ENCODE assay signal across 27 cellular contexts in the genomic region with DNA sequence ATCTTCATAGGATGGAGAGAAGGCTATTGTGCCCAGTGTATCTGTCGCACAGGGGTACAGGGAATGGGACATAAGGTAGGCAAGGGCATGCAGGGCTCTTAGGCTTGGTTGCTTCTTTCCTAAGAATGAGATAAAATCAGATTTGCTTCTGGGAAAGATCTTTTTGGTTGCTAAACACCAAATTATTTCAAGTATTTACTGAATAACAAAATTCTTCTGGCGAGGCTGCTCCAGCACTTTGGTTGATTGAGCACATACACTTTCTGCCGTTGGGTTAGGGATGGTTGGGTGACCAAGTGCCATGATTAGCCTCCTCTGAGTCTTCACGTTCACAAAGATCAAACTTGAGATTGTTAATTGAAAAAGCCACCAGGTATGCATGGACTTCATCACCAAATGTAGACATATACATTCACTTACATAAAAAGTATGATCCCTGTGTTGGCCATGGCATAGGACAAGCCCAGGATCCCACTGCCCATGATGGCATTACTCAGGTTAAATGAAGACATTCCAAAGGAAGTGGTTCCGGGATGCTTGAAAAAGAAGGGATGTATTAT. TPM values are rescaled to one million over a fixed set of nuclear protein-coding genes. Genes with fewer than 3 reads are reported as not detected.
DNase-seq lines count a peak whose midpoint lies in the region; ATAC-seq and TF ChIP-seq lines count a peak whose summit lies in the region.
"Had no signal": no experiment of that assay in that cellular context is flagged by ENCODE, and none has a peak within 500 bp of the region (broad histone marks: within the 10 kb centered on the region; RNA-seq: fewer than 3 reads in every experiment).

No MANE protein-coding gene starts in this region.

- peak overlapping the region; percentile 99 for H2BK120ac ChIP-seq in IMR-90 (ENCODE audit: low read depth, low read length)

- POLR2A ChIA-PET in IMR-90 (lab: Charles Lee; ENCODE audit: unreplicated experiment), result no interaction called here

- dilution Hi-C loops in IMR-90 (cut with HindIII; ENCODE audit: low sequenced_read_pairs, unreplicated experiment), result no loop called here

- H2AK5ac ChIP-seq in IMR-90 (ENCODE audit: low read depth, low read length), result peak overlapping the region; percentile 99

- H3K4me3 ChIP-seq in IMR-90 (ENCODE audit: insufficient read depth, low read depth, low read length) (no peak overlapping the region), adipocyte (ENCODE audit: low read length) (no peak overlapping the region), fibroblast of lung (replicated peaks in 1 of 4; ENCODE audit: control extremely low read depth in 1 of 4, insufficient read depth in 1 of 4, low read depth in 3 of 4, low read length in 4 of 4) (no peak overlapping the region), gastrocnemius medialis (no peak overlapping the region)
- H3K4me3 ChIP-seq: adrenal gland, gastroesophageal sphincter, stomach, tibial artery had no signal

- no peaks in the 10 kb centered on the region; a peak in 2 of 4 replicates for H3K79me1 ChIP-seq in IMR-90 (ENCODE audit: low read depth in 1 of 2, low read length in 2 of 2)

- TF ChIP-seq POLR2A in IMR-90 (IDR thresholded peaks at IDR 0.05; ENCODE audit: low read depth, low read length) (no peak), gastrocnemius medialis (IDR thresholded peaks at IDR 0.05) (no peak)

- H2BK5ac ChIP-seq in IMR-90 (ENCODE audit: low read depth, low read length, poor library complexity, severe bottlenecking), result peak overlapping the region; percentile 95

- no peak overlapping the region for H3K9ac ChIP-seq in IMR-90 (ENCODE audit: low read depth, low read length)
- no peak overlapping the region for H3K9ac ChIP-seq in adipocyte (ENCODE audit: low read length)
- no peak overlapping the region for H3K9ac ChIP-seq in fibroblast of lung (ENCODE audit: insufficient read depth, low read length)

- H3K27ac ChIP-seq in IMR-90 (ENCODE audit: insufficient read depth, low read length), result peak overlapping the region; percentile 96
- peak overlapping the region; percentile 61 for H3K27ac ChIP-seq in fibroblast of lung (ENCODE audit: insufficient read depth, low read length)
- peak overlapping the region in 3 of 4 donors; percentile 43 to 90 (median 69) for H3K27ac ChIP-seq in gastrocnemius medialis
- H3K27ac ChIP-seq: adrenal gland, gastroesophageal sphincter, stomach, tibial artery had no signal

- H3K9me1 ChIP-seq in IMR-90 (ENCODE audit: insufficient read depth, low read length), result peaks cover 11% of the 10 kb centered on the region

- H3K9me3 ChIP-seq in IMR-90 (ENCODE audit: control insufficient read depth, insufficient read depth, low read length) (no peaks in the 10 kb centered on the region), adipocyte (ENCODE audit: control insufficient read depth, low read length) (no peaks in the 10 kb centered on the region), fibroblast of lung (ENCODE audit: control insufficient read depth, insufficient read depth, low read depth, low read length) (no peaks in the 10 kb centered on the region), gastrocnemius medialis (no peaks in the 10 kb centered on the region)
- H3K9me3 ChIP-seq: adrenal gland, gastroesophageal sphincter, stomach, tibial artery had no signal

- no peaks in the 10 kb centered on the region for H3K79me2 ChIP-seq in fibroblast of lung (ENCODE audit: control insufficient read depth, insufficient read depth, low read length)

- peak overlapping the region; percentile 99 for H3K23ac ChIP-seq in IMR-90 (ENCODE audit: low read depth, low read length)

- peak overlapping the region; percentile 99 for H4K91ac ChIP-seq in IMR-90 (ENCODE audit: insufficient read depth, low read depth, low read length)

- H4K20me1 ChIP-seq in IMR-90 (ENCODE audit: insufficient read depth, low read length) (no peaks in the 10 kb centered on the region), fibroblast of lung (ENCODE audit: control insufficient read depth, extremely low read depth, insufficient read depth, low read length) (no peaks in the 10 kb centered on the region)

- no TSS peak for BruUV-seq in IMR-90 (replicated peaks; lab: Mats Ljungman, UMichigan)

- peak overlapping the region; percentile 87; the same call in 1 of the 2 replicates for H3K56ac ChIP-seq in IMR-90 (ENCODE audit: extremely low read depth, insufficient read depth, low read length)

- no peak for TF ChIP-seq RAD21 in IMR-90 (IDR thresholded peaks at IDR 0.05; ENCODE audit: low read length)

- peak overlapping the region; percentile 99 for H3K14ac ChIP-seq in IMR-90 (replicated peaks; ENCODE audit: low read depth, low read length)

- TF ChIP-seq CTCF in IMR-90 (conservative IDR thresholded peaks at IDR 0.05; ENCODE audit: low read depth, low read length) (no peak), fibroblast of lung (conservative IDR thresholded peaks at IDR 0.05 in 1 of 2, IDR thresholded peaks at IDR 0.05 in 1 of 2; ENCODE audit: low read depth in 1 of 2, low read length in 2 of 2) (no peak), gastrocnemius medialis (IDR thresholded peaks at IDR 0.05 in 4 of 5, conservative IDR thresholded peaks at IDR 0.05 in 1 of 5) (no peak)

- peak overlapping the region; percentile 94 for H4K5ac ChIP-seq in IMR-90 (ENCODE audit: low read depth, low read length)

- peak overlapping the region; percentile 100 for H3K4ac ChIP-seq in IMR-90 (ENCODE audit: low read depth, low read length)

- peak overlapping the region; percentile 100 for H2BK20ac ChIP-seq in IMR-90 (ENCODE audit: low read depth, low read length)

- H3K27me3 ChIP-seq in IMR-90 (ENCODE audit: control insufficient read depth, insufficient read depth, low read length), result no peaks in the 10 kb centered on the region
- no peaks in the 10 kb centered on the region for H3K27me3 ChIP-seq in adipocyte (replicated peaks; ENCODE audit: control insufficient read depth, insufficient read depth, low read length)
- H3K27me3 ChIP-seq in fibroblast of lung (ENCODE audit: control insufficient read depth, insufficient read depth, low read length), result no peaks in the 10 kb centered on the region
- no peaks in the 10 kb centered on the region for H3K27me3 ChIP-seq in gastrocnemius medialis
- H3K27me3 ChIP-seq: adrenal gland, gastroesophageal sphincter, stomach, tibial artery had no signal

- intact Hi-C loops in IMR-90 (cut with micrococcal nuclease), result no loop called here
- intact Hi-C loops in gastrocnemius medialis (cut with DNase I; ENCODE audit: low total_unique reads), result no loop called here

- H2AFZ ChIP-seq in IMR-90 (replicated peaks; ENCODE audit: low read length, poor library complexity), result peak overlapping the region; percentile 48
- no peak overlapping the region for H2AFZ ChIP-seq in fibroblast of lung (ENCODE audit: low read length)

- DNase-seq in IMR-90 (no peak), adipocyte (ENCODE audit: low read depth) (peak; percentile 54), fibroblast of lung (ENCODE audit: low read depth in 2 of 2) (no peak), gastrocnemius medialis (no peak), mucosa of gallbladder (ENCODE audit: low spot score) (no peak), ecto neural progenitor cell (ENCODE audit: low spot score) (no peak), NCI-H1092 (lab: John Stamatoyannopoulos, UW) (no peak)
- DNase-seq: activated CD4-positive, CD25-positive, alpha-beta regulatory T cell treated with anti-CD3 and anti-CD28 coated beads, Interleukin-2, amount 50 U/mL, for 72 hours; activated CD8-positive, alpha-beta T cell treated with anti-CD3 and anti-CD28 coated beads for 36 hours; activated effector memory CD4-positive, alpha-beta T cell treated with anti-CD3 and anti-CD28 coated beads, Interleukin-2, amount 50 U/mL, for 16 hours; activated T-cell treated with anti-CD3 and anti-CD28 coated beads for 4 hours; adrenal gland; AML-193; CD8-positive, alpha-beta T cell; GOT3; KG1; NCI-H1694; NCI-H2171; NCI-H524 treated with DMSO at 0.1 percent for 48 hours; nephron progenitor cell; right cardiac atrium; stimulated activated CD4-positive, alpha-beta T cell treated with anti-CD3 and anti-CD28 coated beads, Interleukin-15, amount 100 ng/mL, for 24 hours; stomach; tibial artery had no signal

- ATAC-seq in IMR-90 (ENCODE audit: low read depth), result no peak
- ATAC-seq in gastrocnemius medialis, result no peak
- ATAC-seq: activated CD8-positive, alpha-beta T cell treated with anti-CD3 and anti-CD28 coated beads for 36 hours; CD8-positive, alpha-beta T cell; gastroesophageal sphincter; Panc1; right cardiac atrium had no signal

- H3K4me1 ChIP-seq in IMR-90 (ENCODE audit: control insufficient read depth, insufficient read depth, low read length) (peaks cover 19% of the 10 kb centered on the region), adipocyte (ENCODE audit: control insufficient read depth, insufficient read depth, low read length) (peaks cover 42% of the 10 kb centered on the region), fibroblast of lung (ENCODE audit: control insufficient read depth, extremely low read depth, insufficient read depth, low read length) (peaks cover 26% of the 10 kb centered on the region), gastrocnemius medialis (peaks cover 32 to 44% of the 10 kb centered on the region in 2 donors)
- H3K4me1 ChIP-seq: adrenal gland, gastroesophageal sphincter had no signal

- H2AK9ac ChIP-seq in IMR-90 (replicated peaks; ENCODE audit: low read depth, low read length, poor library complexity), result peak overlapping the region; percentile 80

- in situ Hi-C loops in IMR-90 (cut with MboI; ENCODE audit: low sequenced_read_pairs), result no loop called here
- in situ Hi-C loops in gastrocnemius medialis (cut with MboI; ENCODE audit: low sequenced_read_pairs in 4 of 4), result no loop called here

- H2BK15ac ChIP-seq in IMR-90 (ENCODE audit: low read depth, low read length), result peak overlapping the region; percentile 99

- CTCF ChIA-PET in IMR-90 (lab: Yijun Ruan, JAX), result no interaction called here

- peak overlapping the region; percentile 79 to 93 for H4K8ac ChIP-seq in IMR-90 (ENCODE audit: low read depth in 2 of 2, low read length in 2 of 2)

- peak overlapping the region; percentile 56 for H3K4me2 ChIP-seq in IMR-90 (ENCODE audit: low read depth, low read length)
- peak overlapping the region; percentile 49 for H3K4me2 ChIP-seq in fibroblast of lung (ENCODE audit: extremely low read depth, insufficient read depth, low read length)

- no peaks in the 10 kb centered on the region for H3K36me3 ChIP-seq in IMR-90 (ENCODE audit: control insufficient read depth, insufficient read depth, low read length)
- no peaks in the 10 kb centered on the region for H3K36me3 ChIP-seq in adipocyte (ENCODE audit: control insufficient read depth, insufficient read depth, low read length, severe bottlenecking)
- H3K36me3 ChIP-seq in fibroblast of lung (ENCODE audit: control insufficient read depth, insufficient read depth, low read length), result no peaks in the 10 kb centered on the region
- H3K36me3 ChIP-seq in gastrocnemius medialis, result no peaks in the 10 kb centered on the region
- H3K36me3 ChIP-seq: adrenal gland, gastroesophageal sphincter, stomach, tibial artery had no signal

- H3K18ac ChIP-seq in IMR-90 (ENCODE audit: low read depth, low read length), result peak overlapping the region; percentile 99

- no CpG with 5 or more reads among the region's 5 CpGs for WGBS in IMR-90 (ENCODE audit: extremely low coverage in 2 of 2, insufficient read length in 1 of 2), 2 experiments

RNA-seq across cellular contexts. Expression of a gene that starts 38.2 kb away (rescaled TPM):
- total RNA-seq in IMR-90 (2012; rRNA removed) (2.3 and 2.8 TPM in 2 replicates), fibroblast of lung (1.8 and 6.1 TPM in 2 replicates), gastrocnemius medialis (10 to 100 TPM; 14.7 to 46.0 (median 23.0) TPM), mucosa of gallbladder (0.69 TPM)
- polyA plus RNA-seq in IMR-90 (2012; rRNA removed) (2.3 and 2.7 TPM in 2 replicates), fibroblast of lung (2.8 and 5.5 TPM in 2 replicates)
- polyA plus RNA-seq in IMR-90 (2012; cell fraction: cytosol; rRNA removed), result 0.56 and 0.87 TPM in 2 replicates
- 0.28 and 2.2 TPM in 2 replicates for polyA plus RNA-seq in IMR-90 (2012; cell fraction: nucleus; rRNA removed; ENCODE audit: low replicate concordance)
- 1.2 and 2.8 TPM in 2 replicates for polyA plus RNA-seq in fibroblast of lung (2012)
- polyA minus RNA-seq in fibroblast of lung (ENCODE audit: low replicate concordance), result 1.8 and 3.2 TPM in 2 replicates
- total RNA-seq: activated CD8-positive, alpha-beta T cell treated with anti-CD3 and anti-CD28 coated beads for 36 hours; CD8-positive, alpha-beta T cell; mononuclear cell had no signal
